ENCODE assay signal across 14 cellular contexts in the genomic region with DNA sequence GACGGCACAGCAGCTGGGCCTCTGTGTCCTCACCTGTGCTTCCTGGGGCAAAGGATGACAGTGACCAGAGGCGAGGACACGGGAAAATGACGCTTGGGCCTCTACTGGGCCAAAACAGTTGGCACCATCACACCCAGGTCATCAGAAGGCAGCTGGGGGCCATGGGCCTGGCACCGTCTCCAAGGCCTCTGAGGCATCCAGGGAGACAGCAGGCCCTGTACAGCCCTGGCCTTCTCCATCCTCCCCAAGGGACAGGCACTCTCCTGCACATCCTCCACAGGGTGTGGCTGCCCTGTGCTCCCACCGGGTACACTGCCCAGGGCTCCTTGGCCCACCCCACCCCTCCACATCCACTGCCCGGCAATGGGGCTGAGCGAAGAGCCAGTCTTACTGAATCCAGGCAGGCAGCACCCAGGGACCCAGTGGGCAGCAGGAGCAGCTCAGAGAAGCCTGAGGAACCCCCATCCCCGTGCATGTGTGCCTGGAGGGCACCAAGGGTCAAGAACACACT. TPM values are rescaled to one million over a fixed set of nuclear protein-coding genes. Genes with fewer than 3 reads are reported as not detected.
DNase-seq lines count a peak whose midpoint lies in the region; ATAC-seq and TF ChIP-seq lines count a peak whose summit lies in the region.
"Had no signal": no experiment of that assay in that cellular context is flagged by ENCODE, and none has a peak within 500 bp of the region (broad histone marks: within the 10 kb centered on the region; RNA-seq: fewer than 3 reads in every experiment).

No MANE protein-coding gene starts in this region.

- intact Hi-C loops in aorta (cut with DNase I), result loop anchor here in 1 of 2 donors (5.0 to 10.0 kb wide), 2 partner anchors 73 to 175 kb away; a partner anchor contains a TSS

- no peak overlapping the region for H3K4me3 ChIP-seq in endodermal cell (ENCODE audit: low read length)
- H3K4me3 ChIP-seq in aorta (ENCODE audit: low read length in 2 of 2), result no peak overlapping the region
- H3K4me3 ChIP-seq: gastrocnemius medialis had no signal

- H3K4me3 Mint-ChIP-seq in activated naive CD4-positive, alpha-beta T cell treated with anti-CD3 and anti-CD28 coated beads, Interleukin-2, amount 10 ng/mL, durations not matched to agents 7 days and 5 days, result no peak overlapping the region
- H3K4me3 Mint-ChIP-seq in endodermal cell, result no peak overlapping the region

- no peaks in the 10 kb centered on the region for H3K27me3 Mint-ChIP-seq in activated naive CD4-positive, alpha-beta T cell treated with anti-CD3 and anti-CD28 coated beads, Interleukin-2, amount 10 ng/mL, durations not matched to agents 7 days and 5 days
- H3K27me3 Mint-ChIP-seq in endodermal cell (ENCODE audit: insufficient read depth), result no peaks in the 10 kb centered on the region
- H3K27me3 Mint-ChIP-seq: naive thymus-derived CD4-positive, alpha-beta T cell had no signal

- H3K27ac Mint-ChIP-seq in activated naive CD4-positive, alpha-beta T cell treated with anti-CD3 and anti-CD28 coated beads, Interleukin-2, amount 10 ng/mL, durations not matched to agents 7 days and 5 days, result peak overlapping the region; percentile 73
- no peak overlapping the region for H3K27ac Mint-ChIP-seq in endodermal cell

- ATAC-seq in omental fat pad (ENCODE audit: low FRiP score) (no peak), aorta (ENCODE audit: low FRiP score) (no peak)
- ATAC-seq: gastrocnemius medialis; naive thymus-derived CD4-positive, alpha-beta T cell had no signal

- no peak for TF ChIP-seq CTCF in endodermal cell (conservative IDR thresholded peaks at IDR 0.05)
- no peak for TF ChIP-seq CTCF in omental fat pad (IDR thresholded peaks at IDR 0.05)

- no peak overlapping the region for H3K9ac ChIP-seq in endodermal cell (ENCODE audit: extremely low read depth, low read length, poor library complexity, severe bottlenecking)

- H3K27me3 ChIP-seq in endodermal cell (ENCODE audit: control insufficient read depth, insufficient read depth, low read length, poor library complexity, severe bottlenecking) (no peaks in the 10 kb centered on the region), aorta (ENCODE audit: control insufficient read depth in 1 of 2, insufficient read depth in 2 of 2, low read length in 1 of 2) (no peaks in the 10 kb centered on the region)

- H3K4me1 ChIP-seq in endodermal cell (ENCODE audit: control insufficient read depth, insufficient read depth, low read length) (peaks cover 6% of the 10 kb centered on the region), aorta (ENCODE audit: control insufficient read depth in 1 of 2, insufficient read depth in 2 of 2, low read length in 2 of 2) (no peaks in the 10 kb centered on the region)

- H3K36me3 ChIP-seq in endodermal cell (ENCODE audit: control insufficient read depth, insufficient read depth, low read length), result peaks cover 30% of the 10 kb centered on the region
- H3K36me3 ChIP-seq in aorta (ENCODE audit: control insufficient read depth in 1 of 2, insufficient read depth in 2 of 2, low read length in 1 of 2), result no peaks in the 10 kb centered on the region
- H3K36me3 ChIP-seq: gastrocnemius medialis had no signal

- WGBS in endodermal cell (ENCODE audit: insufficient coverage in 1 of 2, insufficient read length in 1 of 2), 2 experiments, result 91 to 92% methylated on average over 4 to 9 of the region's 9 CpGs
- WGBS in aorta, 2 donors, result 95 to 96% methylated on average over 9 of the region's 9 CpGs

- peaks cover 25% of the 10 kb centered on the region for H3K36me3 Mint-ChIP-seq in activated naive CD4-positive, alpha-beta T cell treated with anti-CD3 and anti-CD28 coated beads, Interleukin-2, amount 10 ng/mL, durations not matched to agents 7 days and 5 days
- H3K36me3 Mint-ChIP-seq in endodermal cell (ENCODE audit: low read depth), result peaks cover 29% of the 10 kb centered on the region

- H3K9me3 ChIP-seq in endodermal cell (ENCODE audit: control insufficient read depth, low read length), result no peaks in the 10 kb centered on the region
- H3K9me3 ChIP-seq in aorta (ENCODE audit: control insufficient read depth, low read length), result no peaks in the 10 kb centered on the region
- H3K9me3 ChIP-seq: gastrocnemius medialis had no signal

- H3K4me1 Mint-ChIP-seq in activated naive CD4-positive, alpha-beta T cell treated with anti-CD3 and anti-CD28 coated beads, Interleukin-2, amount 10 ng/mL, durations not matched to agents 7 days and 5 days, result peaks cover 36% of the 10 kb centered on the region
- H3K4me1 Mint-ChIP-seq in endodermal cell, result peaks cover 37% of the 10 kb centered on the region

- no peak overlapping the region for H3K27ac ChIP-seq in endodermal cell (ENCODE audit: low read depth, low read length)
- H3K27ac ChIP-seq in aorta (ENCODE audit: low read depth in 1 of 2, low read length in 2 of 2), result no peak overlapping the region
- H3K27ac ChIP-seq: gastrocnemius medialis had no signal

- no peaks in the 10 kb centered on the region for H3K9me3 Mint-ChIP-seq in activated naive CD4-positive, alpha-beta T cell treated with anti-CD3 and anti-CD28 coated beads, Interleukin-2, amount 10 ng/mL, durations not matched to agents 7 days and 5 days
- H3K9me3 Mint-ChIP-seq in endodermal cell, result no peaks in the 10 kb centered on the region
- H3K9me3 Mint-ChIP-seq: naive thymus-derived CD4-positive, alpha-beta T cell had no signal

- CTCF ChIA-PET in activated naive CD4-positive, alpha-beta T cell treated with anti-CD3 and anti-CD28 coated beads, Interleukin-2, amount 10 ng/mL, durations not matched to agents 7 days and 5 days (lab: Charles Lee), result no interaction called here

- DNase-seq in activated naive CD4-positive, alpha-beta T cell treated with anti-CD3 and anti-CD28 coated beads, Interleukin-2, amount 10 ng/mL, durations not matched to agents 7 days and 5 days, result peak; percentile 7
- no peak for DNase-seq in activated naive CD4-positive, alpha-beta T cell treated with Interleukin-2 at 50 U/mL for 16 hours
- peak; percentile 33 for DNase-seq in endodermal cell
- DNase-seq in omental fat pad (ENCODE audit: low spot score), result peak; percentile 15
- DNase-seq in aorta, result peak; percentile 41 to 53
- DNase-seq in NCI-H2196 treated with DMSO at 0.1 percent for 48 hours (lab: John Stamatoyannopoulos, UW; ENCODE audit: unreplicated experiment), result no peak
- DNase-seq in OCI-M2 (lab: John Stamatoyannopoulos, UW; ENCODE audit: unreplicated experiment), result no peak
- no peak for DNase-seq in cerebellum (ENCODE audit: low spot score)
- DNase-seq: anterior cingulate cortex, NCI-H446, SHP77, substantia nigra had no signal

RNA-seq across cellular contexts. Expression of a gene that starts 4.1 kb away (rescaled TPM):
- total RNA-seq in endodermal cell (100 to 1,000 TPM in 1 of 2 donors, 10 to 100 TPM in 1; 78.5 to 124 TPM), omental fat pad (10 to 100 TPM; 22.3 to 37.1 (median 34.5) TPM), aorta (10 to 100 TPM; 38.7 to 68.7 TPM), cerebellum (82.4 TPM)
- 72.3 TPM for polyA plus RNA-seq in endodermal cell (2013, experiment 1 of 2)
- polyA plus RNA-seq in endodermal cell (2013, experiment 2 of 2), result 67.4 TPM
- 10 to 100 TPM in 1 of 2 donors, 1 to 10 TPM in 1; 6.4 to 34.2 TPM for polyA plus RNA-seq in aorta

Comparison
In these comparisons a context has a peak if more than half of its experiments do, and no peak if none do; other contexts are left out.
1. DNase-seq: peak in activated naive CD4-positive, alpha-beta T cell treated with anti-CD3 and anti-CD28 coated beads, Interleukin-2, amount 10 ng/mL, durations not matched to agents 7 days and 5 days (single experiment), endodermal cell (single experiment), omental fat pad (single experiment) and aorta (2 of 2); none in activated naive CD4-positive, alpha-beta T cell treated with Interleukin-2 at 50 U/mL for 16 hours (single experiment), NCI-H2196 treated with DMSO at 0.1 percent for 48 hours (single experiment), OCI-M2 (single experiment) and cerebellum (single experiment).